1 cellular context compared by ENCODE assay signal in the genomic region with DNA sequence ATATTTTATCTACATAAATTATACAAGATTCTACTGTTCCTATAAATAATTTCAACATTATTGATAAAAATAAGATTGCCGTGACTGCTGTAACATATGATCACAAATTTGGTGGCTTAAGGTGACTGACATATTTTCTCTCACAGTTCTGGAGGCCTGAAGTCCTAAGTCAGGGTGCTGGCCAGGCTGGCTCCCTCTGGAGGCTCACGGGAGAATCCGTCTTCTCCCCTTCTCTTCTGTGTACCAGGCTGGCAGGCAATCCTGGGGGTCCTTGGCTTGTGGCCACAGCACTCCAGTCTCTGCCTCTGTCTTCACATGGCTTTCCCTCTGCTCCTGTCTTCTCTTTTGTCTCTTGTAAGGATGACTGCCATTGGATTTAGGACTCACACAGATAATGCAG.
TF ChIP-seq lines count a peak whose summit lies in the region.

No MANE protein-coding gene starts in this region.

TF ChIP-seq in GM23338, 12 proteins besides CTCF, POLR2A, EP300 and RAD21 (continued from another document):
- TF ChIP-seq, protein P1, sequence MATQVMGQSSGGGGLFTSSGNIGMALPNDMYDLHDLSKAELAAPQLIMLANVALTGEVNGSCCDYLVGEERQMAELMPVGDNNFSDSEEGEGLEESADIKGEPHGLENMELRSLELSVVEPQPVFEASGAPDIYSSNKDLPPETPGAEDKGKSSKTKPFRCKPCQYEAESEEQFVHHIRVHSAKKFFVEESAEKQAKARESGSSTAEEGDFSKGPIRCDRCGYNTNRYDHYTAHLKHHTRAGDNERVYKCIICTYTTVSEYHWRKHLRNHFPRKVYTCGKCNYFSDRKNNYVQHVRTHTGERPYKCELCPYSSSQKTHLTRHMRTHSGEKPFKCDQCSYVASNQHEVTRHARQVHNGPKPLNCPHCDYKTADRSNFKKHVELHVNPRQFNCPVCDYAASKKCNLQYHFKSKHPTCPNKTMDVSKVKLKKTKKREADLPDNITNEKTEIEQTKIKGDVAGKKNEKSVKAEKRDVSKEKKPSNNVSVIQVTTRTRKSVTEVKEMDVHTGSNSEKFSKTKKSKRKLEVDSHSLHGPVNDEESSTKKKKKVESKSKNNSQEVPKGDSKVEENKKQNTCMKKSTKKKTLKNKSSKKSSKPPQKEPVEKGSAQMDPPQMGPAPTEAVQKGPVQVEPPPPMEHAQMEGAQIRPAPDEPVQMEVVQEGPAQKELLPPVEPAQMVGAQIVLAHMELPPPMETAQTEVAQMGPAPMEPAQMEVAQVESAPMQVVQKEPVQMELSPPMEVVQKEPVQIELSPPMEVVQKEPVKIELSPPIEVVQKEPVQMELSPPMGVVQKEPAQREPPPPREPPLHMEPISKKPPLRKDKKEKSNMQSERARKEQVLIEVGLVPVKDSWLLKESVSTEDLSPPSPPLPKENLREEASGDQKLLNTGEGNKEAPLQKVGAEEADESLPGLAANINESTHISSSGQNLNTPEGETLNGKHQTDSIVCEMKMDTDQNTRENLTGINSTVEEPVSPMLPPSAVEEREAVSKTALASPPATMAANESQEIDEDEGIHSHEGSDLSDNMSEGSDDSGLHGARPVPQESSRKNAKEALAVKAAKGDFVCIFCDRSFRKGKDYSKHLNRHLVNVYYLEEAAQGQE (IDR thresholded peaks at IDR 0.05; ENCODE audit: unreplicated experiment) = no peak
- no peak for TF ChIP-seq STAT1 (IDR thresholded peaks at IDR 0.05; ENCODE audit: unreplicated experiment)
- no peak for TF ChIP-seq EZH2 (IDR thresholded peaks at IDR 0.05; ENCODE audit: low read depth, unreplicated experiment)
- TF ChIP-seq, protein P2, sequence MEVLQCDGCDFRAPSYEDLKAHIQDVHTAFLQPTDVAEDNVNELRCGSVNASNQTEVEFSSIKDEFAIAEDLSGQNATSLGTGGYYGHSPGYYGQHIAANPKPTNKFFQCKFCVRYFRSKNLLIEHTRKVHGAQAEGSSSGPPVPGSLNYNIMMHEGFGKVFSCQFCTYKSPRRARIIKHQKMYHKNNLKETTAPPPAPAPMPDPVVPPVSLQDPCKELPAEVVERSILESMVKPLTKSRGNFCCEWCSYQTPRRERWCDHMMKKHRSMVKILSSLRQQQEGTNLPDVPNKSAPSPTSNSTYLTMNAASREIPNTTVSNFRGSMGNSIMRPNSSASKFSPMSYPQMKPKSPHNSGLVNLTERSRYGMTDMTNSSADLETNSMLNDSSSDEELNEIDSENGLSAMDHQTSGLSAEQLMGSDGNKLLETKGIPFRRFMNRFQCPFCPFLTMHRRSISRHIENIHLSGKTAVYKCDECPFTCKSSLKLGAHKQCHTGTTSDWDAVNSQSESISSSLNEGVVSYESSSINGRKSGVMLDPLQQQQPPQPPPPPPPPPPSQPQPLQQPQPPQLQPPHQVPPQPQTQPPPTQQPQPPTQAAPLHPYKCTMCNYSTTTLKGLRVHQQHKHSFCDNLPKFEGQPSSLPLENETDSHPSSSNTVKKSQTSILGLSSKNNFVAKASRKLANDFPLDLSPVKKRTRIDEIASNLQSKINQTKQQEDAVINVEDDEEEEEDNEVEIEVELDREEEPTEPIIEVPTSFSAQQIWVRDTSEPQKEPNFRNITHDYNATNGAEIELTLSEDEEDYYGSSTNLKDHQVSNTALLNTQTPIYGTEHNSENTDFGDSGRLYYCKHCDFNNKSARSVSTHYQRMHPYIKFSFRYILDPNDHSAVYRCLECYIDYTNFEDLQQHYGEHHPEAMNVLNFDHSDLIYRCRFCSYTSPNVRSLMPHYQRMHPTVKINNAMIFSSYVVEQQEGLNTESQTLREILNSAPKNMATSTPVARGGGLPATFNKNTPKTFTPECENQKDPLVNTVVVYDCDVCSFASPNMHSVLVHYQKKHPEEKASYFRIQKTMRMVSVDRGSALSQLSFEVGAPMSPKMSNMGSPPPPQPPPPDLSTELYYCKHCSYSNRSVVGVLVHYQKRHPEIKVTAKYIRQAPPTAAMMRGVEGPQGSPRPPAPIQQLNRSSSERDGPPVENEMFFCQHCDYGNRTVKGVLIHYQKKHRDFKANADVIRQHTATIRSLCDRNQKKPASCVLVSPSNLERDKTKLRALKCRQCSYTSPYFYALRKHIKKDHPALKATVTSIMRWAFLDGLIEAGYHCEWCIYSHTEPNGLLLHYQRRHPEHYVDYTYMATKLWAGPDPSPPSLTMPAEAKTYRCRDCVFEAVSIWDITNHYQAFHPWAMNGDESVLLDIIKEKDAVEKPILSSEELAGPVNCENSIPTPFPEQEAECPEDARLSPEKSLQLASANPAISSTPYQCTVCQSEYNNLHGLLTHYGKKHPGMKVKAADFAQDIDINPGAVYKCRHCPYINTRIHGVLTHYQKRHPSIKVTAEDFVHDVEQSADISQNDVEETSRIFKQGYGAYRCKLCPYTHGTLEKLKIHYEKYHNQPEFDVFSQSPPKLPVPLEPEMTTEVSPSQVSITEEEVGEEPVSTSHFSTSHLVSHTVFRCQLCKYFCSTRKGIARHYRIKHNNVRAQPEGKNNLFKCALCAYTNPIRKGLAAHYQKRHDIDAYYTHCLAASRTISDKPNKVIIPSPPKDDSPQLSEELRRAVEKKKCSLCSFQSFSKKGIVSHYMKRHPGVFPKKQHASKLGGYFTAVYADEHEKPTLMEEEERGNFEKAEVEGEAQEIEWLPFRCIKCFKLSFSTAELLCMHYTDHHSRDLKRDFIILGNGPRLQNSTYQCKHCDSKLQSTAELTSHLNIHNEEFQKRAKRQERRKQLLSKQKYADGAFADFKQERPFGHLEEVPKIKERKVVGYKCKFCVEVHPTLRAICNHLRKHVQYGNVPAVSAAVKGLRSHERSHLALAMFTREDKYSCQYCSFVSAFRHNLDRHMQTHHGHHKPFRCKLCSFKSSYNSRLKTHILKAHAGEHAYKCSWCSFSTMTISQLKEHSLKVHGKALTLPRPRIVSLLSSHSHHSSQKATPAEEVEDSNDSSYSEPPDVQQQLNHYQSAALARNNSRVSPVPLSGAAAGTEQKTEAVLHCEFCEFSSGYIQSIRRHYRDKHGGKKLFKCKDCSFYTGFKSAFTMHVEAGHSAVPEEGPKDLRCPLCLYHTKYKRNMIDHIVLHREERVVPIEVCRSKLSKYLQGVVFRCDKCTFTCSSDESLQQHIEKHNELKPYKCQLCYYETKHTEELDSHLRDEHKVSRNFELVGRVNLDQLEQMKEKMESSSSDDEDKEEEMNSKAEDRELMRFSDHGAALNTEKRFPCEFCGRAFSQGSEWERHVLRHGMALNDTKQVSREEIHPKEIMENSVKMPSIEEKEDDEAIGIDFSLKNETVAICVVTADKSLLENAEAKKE (CRISPR knock-in tag; IDR thresholded peaks at IDR 0.05) = no peak
- TF ChIP-seq EZH2phosphoT487 (IDR thresholded peaks at IDR 0.05; ENCODE audit: unreplicated experiment) = no peak
- TF ChIP-seq NANOG (IDR thresholded peaks at IDR 0.05; ENCODE audit: borderline replicate concordance) = no peak
- no peak for TF ChIP-seq JUNB (IDR thresholded peaks at IDR 0.05; ENCODE audit: unreplicated experiment)
- TF ChIP-seq ZNF114 (CRISPR knock-in tag; IDR thresholded peaks at IDR 0.05) = no peak
- TF ChIP-seq CREB1 (CRISPR knock-in tag; IDR thresholded peaks at IDR 0.05; ENCODE audit: low read depth) = no peak
